Comparison of ENCODE assay signal across 12 cellular contexts in genomic region chr17:77571141-77571540, GRCh38.
DNase-seq lines count a peak whose midpoint lies in the region; ATAC-seq and FAIRE-seq lines count a peak whose summit lies in the region.
"Had no signal": no experiment of that assay in that cellular context is flagged by ENCODE, and none has a peak within 500 bp of the region (broad histone marks: within the 10 kb centered on the region; RNA-seq: fewer than 3 reads in every experiment).

No MANE protein-coding gene starts in this region.

- H3K4me1 Mint-ChIP-seq in activated naive CD8-positive, alpha-beta T cell treated with anti-CD3 and anti-CD28 coated beads, Interleukin-2, amount 50 U/mL, for 24 hours, result peaks cover 16% of the 10 kb centered on the region

- no peaks in the 10 kb centered on the region for H3K36me3 Mint-ChIP-seq in activated naive CD8-positive, alpha-beta T cell treated with anti-CD3 and anti-CD28 coated beads, Interleukin-2, amount 50 U/mL, for 24 hours (ENCODE audit: low read depth)

- H3K4me3 ChIP-seq in HUES6 (ENCODE audit: low read depth, low read length) (peak overlapping the region; percentile 21), iPS-18a (ENCODE audit: low read length) (peak overlapping the region; percentile 61), skeletal muscle tissue (ENCODE audit: low read length in 3 of 3) (peak overlapping the region; percentile 14 to 55 (median 17))
- H3K4me3 ChIP-seq: MG63 had no signal

- H3K36me3 ChIP-seq in HUES6 (ENCODE audit: control insufficient read depth, insufficient read depth, low read length) (no peaks in the 10 kb centered on the region), iPS-18a (ENCODE audit: control insufficient read depth, low read depth, low read length) (no peaks in the 10 kb centered on the region), skeletal muscle tissue (ENCODE audit: control insufficient read depth in 3 of 3, insufficient read depth in 3 of 3, low read length in 3 of 3) (no peaks in the 10 kb centered on the region)
- H3K36me3 ChIP-seq: MG63 had no signal

- peaks cover 33% of the 10 kb centered on the region for H3K27me3 ChIP-seq in HUES6 (ENCODE audit: control insufficient read depth, insufficient read depth, low read length)
- H3K27me3 ChIP-seq in iPS-18a (ENCODE audit: control insufficient read depth, insufficient read depth, low read length), result peaks cover 29% of the 10 kb centered on the region
- H3K27me3 ChIP-seq in skeletal muscle tissue (ENCODE audit: control insufficient read depth in 3 of 3, insufficient read depth in 3 of 3, low read length in 3 of 3), result peaks cover 12 to 16% (median 14%) of the 10 kb centered on the region in 3 donors

- H3K27me3 Mint-ChIP-seq in activated naive CD8-positive, alpha-beta T cell treated with anti-CD3 and anti-CD28 coated beads, Interleukin-2, amount 50 U/mL, for 24 hours, result peaks cover 12% of the 10 kb centered on the region

- H3K9ac ChIP-seq in HUES6 (ENCODE audit: low read length) (no peak overlapping the region), iPS-18a (ENCODE audit: low read length) (no peak overlapping the region), skeletal muscle tissue (ENCODE audit: low read depth in 1 of 3, low read length in 3 of 3) (no peak overlapping the region)

- peak overlapping the region; percentile 30 for H3K4me3 Mint-ChIP-seq in activated naive CD8-positive, alpha-beta T cell treated with anti-CD3 and anti-CD28 coated beads, Interleukin-2, amount 50 U/mL, for 24 hours

- DNase-seq in activated naive CD8-positive, alpha-beta T cell treated with anti-CD3 and anti-CD28 coated beads, Interleukin-2, amount 50 U/mL, for 24 hours, result no peak
- no peak for DNase-seq in frontal cortex (ENCODE audit: low spot score in 2 of 2)
- DNase-seq: activated CD4-positive, alpha-beta T cell treated with anti-CD3 and anti-CD28 coated beads, Interleukin-2, amount 50 U/mL, for 4 hours; EL; left colon; MG63; NCI-H510A had no signal

- peaks cover 14% of the 10 kb centered on the region for H3K4me1 ChIP-seq in HUES6 (ENCODE audit: control insufficient read depth, insufficient read depth, low read length)
- peaks cover 20% of the 10 kb centered on the region for H3K4me1 ChIP-seq in iPS-18a (ENCODE audit: control insufficient read depth, low read depth, low read length)
- H3K4me1 ChIP-seq in skeletal muscle tissue (ENCODE audit: control insufficient read depth in 3 of 3, insufficient read depth in 3 of 3, low read length in 3 of 3), result peaks cover 6 to 14% (median 12%) of the 10 kb centered on the region in 3 donors

- no peak for FAIRE-seq in frontal cortex (lab: Jason Lieb, UNC)

- no peak overlapping the region for H3K27ac ChIP-seq in HUES6 (ENCODE audit: low read depth, low read length)
- no peak overlapping the region for H3K27ac ChIP-seq in iPS-18a (ENCODE audit: low read length)
- H3K27ac ChIP-seq in skeletal muscle tissue (ENCODE audit: low read depth, low read length), result no peak overlapping the region

- H3K9me3 ChIP-seq in HUES6 (ENCODE audit: control insufficient read depth, insufficient read depth, low read depth, low read length), result no peaks in the 10 kb centered on the region
- no peaks in the 10 kb centered on the region for H3K9me3 ChIP-seq in iPS-18a (ENCODE audit: control insufficient read depth, low read depth, low read length)
- no peaks in the 10 kb centered on the region for H3K9me3 ChIP-seq in skeletal muscle tissue (ENCODE audit: control insufficient read depth in 3 of 3, low read length in 3 of 3)
- H3K9me3 ChIP-seq: MG63 had no signal

- no peak overlapping the region for H3K27ac Mint-ChIP-seq in activated naive CD8-positive, alpha-beta T cell treated with anti-CD3 and anti-CD28 coated beads, Interleukin-2, amount 50 U/mL, for 24 hours

- H3K9me3 Mint-ChIP-seq in activated naive CD8-positive, alpha-beta T cell treated with anti-CD3 and anti-CD28 coated beads, Interleukin-2, amount 50 U/mL, for 24 hours, result no peaks in the 10 kb centered on the region

- no peak for ATAC-seq in activated naive CD8-positive, alpha-beta T cell treated with anti-CD3 and anti-CD28 coated beads, Interleukin-2, amount 50 U/mL, for 24 hours
- ATAC-seq in HG02588 (IDR thresholded peaks at IDR 0.05; ENCODE audit: unreplicated experiment), result no peak
- ATAC-seq in HG02885 (IDR thresholded peaks at IDR 0.05; ENCODE audit: poor library complexity, unreplicated experiment), result no peak
